In genomic region chr5:150503977-150504620, GRCh38 we compare ENCODE assay signal across 1 cellular context.
TF ChIP-seq lines count a peak whose summit lies in the region.

No MANE protein-coding gene starts in this region.

TF ChIP-seq in HepG2, 621 proteins besides CTCF, POLR2A, EP300 and RAD21 (continues in another document):
- TF ChIP-seq ZNF687 (CRISPR knock-in tag; IDR thresholded peaks at IDR 0.05) = peak; percentile 50
- TF ChIP-seq RCOR2 (CRISPR knock-in tag; IDR thresholded peaks at IDR 0.05) = no peak
- TF ChIP-seq ZNF33B (CRISPR knock-in tag; IDR thresholded peaks at IDR 0.05) = no peak
- TF ChIP-seq PRDM4 (CRISPR knock-in tag; IDR thresholded peaks at IDR 0.05; ENCODE audit: borderline replicate concordance) = no peak
- no peak for TF ChIP-seq CSRNP2 (CRISPR knock-in tag; conservative IDR thresholded peaks at IDR 0.05; ENCODE audit: low read depth)
- TF ChIP-seq PCBP2 (optimal IDR thresholded peaks at IDR 0.05; ENCODE audit: low read depth, low read length, poor library complexity, severe bottlenecking) = no peak
- TF ChIP-seq KLF16 (CRISPR knock-in tag; IDR thresholded peaks at IDR 0.05) = 0 out of 4 replicates have a peak, but pooled peaks of 1 of the 2 experiments have one; percentile 18
- TF ChIP-seq HNF1B (CRISPR knock-in tag; IDR thresholded peaks at IDR 0.05) = no peak
- TF ChIP-seq ZSCAN29 (CRISPR knock-in tag; conservative IDR thresholded peaks at IDR 0.05) = no peak
- TF ChIP-seq MXI1 (IDR thresholded peaks at IDR 0.05; ENCODE audit: borderline replicate concordance, low read depth, low read length) = no peak
- TF ChIP-seq MZF1 (CRISPR knock-in tag; IDR thresholded peaks at IDR 0.05; ENCODE audit: borderline replicate concordance) = no peak
- TF ChIP-seq IRF1 (CRISPR knock-in tag; IDR thresholded peaks at IDR 0.05; ENCODE audit: low read depth) = no peak
- 0 out of 2 replicates have a peak, but pooled peaks have one; percentile 16 for TF ChIP-seq ZSCAN31 (CRISPR knock-in tag; IDR thresholded peaks at IDR 0.05; ENCODE audit: low read depth)
- TF ChIP-seq PRDM10 (CRISPR knock-in tag; IDR thresholded peaks at IDR 0.05; ENCODE audit: low read depth) = no peak
- TF ChIP-seq TCF7L2 (IDR thresholded peaks at IDR 0.05; ENCODE audit: low read depth, low read length) = no peak
- TF ChIP-seq ZFX (CRISPR knock-in tag; IDR thresholded peaks at IDR 0.05; ENCODE audit: low read depth) = peak; percentile 34; the same call in 1 of the 2 replicates
- TF ChIP-seq TOE1 (CRISPR knock-in tag; IDR thresholded peaks at IDR 0.05) = no peak
- no peak for TF ChIP-seq ZNF781 (CRISPR knock-in tag; IDR thresholded peaks at IDR 0.05; ENCODE audit: borderline replicate concordance, not compliant biosample characterization)
- TF ChIP-seq AGO2 (optimal IDR thresholded peaks at IDR 0.05; ENCODE audit: low read depth, low read length) = no peak
- TF ChIP-seq KDM4B (CRISPR knock-in tag; IDR thresholded peaks at IDR 0.05) = no peak
- no peak for TF ChIP-seq ZNF724P (CRISPR knock-in tag; IDR thresholded peaks at IDR 0.05; ENCODE audit: borderline replicate concordance)
- TF ChIP-seq KLF6 (CRISPR knock-in tag; IDR thresholded peaks at IDR 0.05) = no peak
- TF ChIP-seq ARHGAP35 (CRISPR knock-in tag; IDR thresholded peaks at IDR 0.05; ENCODE audit: borderline replicate concordance) = no peak
- TF ChIP-seq ZNF572 (CRISPR knock-in tag; IDR thresholded peaks at IDR 0.05) = no peak
- TF ChIP-seq ARID5B (CRISPR knock-in tag; IDR thresholded peaks at IDR 0.05) = no peak
- TF ChIP-seq PAXIP1 (CRISPR knock-in tag; conservative IDR thresholded peaks at IDR 0.05) = no peak
- no peak for TF ChIP-seq HOXA5 (CRISPR knock-in tag; IDR thresholded peaks at IDR 0.05)
- TF ChIP-seq PHF21A (CRISPR knock-in tag; IDR thresholded peaks at IDR 0.05) = no peak
- TF ChIP-seq NR2F1 (CRISPR knock-in tag; IDR thresholded peaks at IDR 0.05) = no peak
- peak; percentile 25 for TF ChIP-seq XRCC5 (optimal IDR thresholded peaks at IDR 0.05; ENCODE audit: low read length)
- no peak for TF ChIP-seq ZNF276 (CRISPR knock-in tag; IDR thresholded peaks at IDR 0.05; ENCODE audit: low read depth)
- TF ChIP-seq ZNF678 (CRISPR knock-in tag; IDR thresholded peaks at IDR 0.05) = no peak
